ENCODE assay signal across 21 cellular contexts in genomic region chr1:34408011-34408410, GRCh38.
A peak's percentile ranks its signal among the peaks of the same experiment; 100 is the strongest.
DNase-seq lines count a peak whose midpoint lies in the region; ATAC-seq, FAIRE-seq and TF ChIP-seq lines count a peak whose summit lies in the region.
"Had no signal": no experiment of that assay in that cellular context is flagged by ENCODE, and none has a peak within 500 bp of the region (broad histone marks: within the 10 kb centered on the region; RNA-seq: fewer than 3 reads in every experiment).

No MANE protein-coding gene starts in this region.

- no peak for ATAC-seq in GM19452 (IDR thresholded peaks at IDR 0.05; ENCODE audit: unreplicated experiment)
- ATAC-seq: CD8-positive, alpha-beta T cell had no signal

- no peak overlapping the region for H4K5ac ChIP-seq in mesendoderm (ENCODE audit: low read length)

- H3K9me3 ChIP-seq in esophagus muscularis mucosa, result peaks cover 0 to 12% (median 5%) of the 10 kb centered on the region in 4 donors
- H3K9me3 ChIP-seq: Peyer's patch had no signal

- no peak overlapping the region for H3K56ac ChIP-seq in mesendoderm (ENCODE audit: low read length)

- no peak for TF ChIP-seq EP300 in esophagus muscularis mucosa (IDR thresholded peaks at IDR 0.05)

- TF ChIP-seq CTCF in esophagus muscularis mucosa (IDR thresholded peaks at IDR 0.05), result no peak

- no peak overlapping the region for H3K9ac ChIP-seq in mesendoderm (ENCODE audit: low read length)

- no peak overlapping the region for H3K27ac ChIP-seq in esophagus muscularis mucosa (replicated peaks in 1 of 4)
- H3K27ac ChIP-seq in mesendoderm (ENCODE audit: low read depth, low read length), result no peak overlapping the region

- no peak overlapping the region for H2BK120ac ChIP-seq in mesendoderm (ENCODE audit: low read depth, low read length)

- intact Hi-C loops in esophagus muscularis mucosa (cut with DNase I), result no loop called here

- no peak for TF ChIP-seq POLR2A in H54 (IDR thresholded peaks at IDR 0.05; ENCODE audit: low read depth, low read length)
- no peak for TF ChIP-seq POLR2A in esophagus muscularis mucosa (IDR thresholded peaks at IDR 0.05; ENCODE audit: low read depth)

- H3K23ac ChIP-seq in mesendoderm (ENCODE audit: low read length), result no peak overlapping the region

- WGBS in esophagus muscularis mucosa, result 79% methylated on average over 4 of the region's 4 CpGs
- WGBS in mesendoderm (ENCODE audit: extremely low coverage, insufficient coverage, low lambda C conversion rate), result no CpG with 5 or more reads among the region's 4 CpGs

- no peak overlapping the region for H2BK5ac ChIP-seq in mesendoderm (ENCODE audit: low read length)

- H4K8ac ChIP-seq in mesendoderm (ENCODE audit: low read depth, low read length), result no peak overlapping the region

- H3K4me2 ChIP-seq in mesendoderm (ENCODE audit: low read length), result no peak overlapping the region

- peaks cover 0 to 4% (median 0%) of the 10 kb centered on the region in 4 donors for H3K4me1 ChIP-seq in esophagus muscularis mucosa
- H3K4me1 ChIP-seq in mesendoderm (ENCODE audit: control insufficient read depth, low read depth, low read length), result no peaks in the 10 kb centered on the region

- no peak overlapping the region for H3K18ac ChIP-seq in mesendoderm (ENCODE audit: low read length)

- no peak overlapping the region for H2AK5ac ChIP-seq in mesendoderm (ENCODE audit: low read length)

- DNase-seq in AG08395 (ENCODE audit: low spot score) (peak; percentile 58), H54 (ENCODE audit: insufficient read length, low spot score) (no peak), esophagus muscularis mucosa (ENCODE audit: extremely low spot score) (peak; percentile 91), mesendoderm (peak; percentile 42), dedifferentiated amniotic fluid mesenchymal stem cell (ENCODE audit: extremely low spot score) (no peak), dermis blood vessel endothelial cell (no peak)
- DNase-seq in activated CD8-positive, alpha-beta memory T cell treated with anti-CD3 and anti-CD28 coated beads, Interleukin-2, amount 50 U/mL, for 48 hours, result no peak
- DNase-seq: 8988T, DND-41, GF-D8, HCEC 1CT, MV-4-11, NCI-H1436, NCI-H2029 treated with DMSO at 0.1 percent for 48 hours, NCI-H510A, Peyer's patch, SHP77 treated with DMSO at 0.1 percent for 48 hours had no signal

- no peak overlapping the region for H2BK15ac ChIP-seq in mesendoderm (replicated peaks; ENCODE audit: low read depth)

- H3K27me3 ChIP-seq in esophagus muscularis mucosa, result no peaks in the 10 kb centered on the region
- H3K27me3 ChIP-seq in mesendoderm (ENCODE audit: insufficient read depth, low read length, poor library complexity), result no peaks in the 10 kb centered on the region
- H3K27me3 ChIP-seq: Peyer's patch had no signal

- H3K79me2 ChIP-seq in mesendoderm (ENCODE audit: control insufficient read depth, insufficient read depth, low read length), result no peaks in the 10 kb centered on the region

- H3K36me3 ChIP-seq in esophagus muscularis mucosa (no peaks in the 10 kb centered on the region), mesendoderm (ENCODE audit: control insufficient read depth, insufficient read depth, low read length) (no peaks in the 10 kb centered on the region)
- H3K36me3 ChIP-seq: Peyer's patch had no signal

- FAIRE-seq in H54 (lab: Jason Lieb, UNC), result peak; percentile 15
- FAIRE-seq: D721Med, HTR-8/SVneo had no signal

- no peak overlapping the region for H3K4me3 ChIP-seq in esophagus muscularis mucosa
- no peak overlapping the region for H3K4me3 ChIP-seq in mesendoderm (ENCODE audit: low read length)
- H3K4me3 ChIP-seq: Peyer's patch had no signal

- no peaks in the 10 kb centered on the region for H3K79me1 ChIP-seq in mesendoderm (ENCODE audit: low read length)

- H3K4ac ChIP-seq in mesendoderm (ENCODE audit: low read depth, low read length), result no peak overlapping the region

Comparison
In these comparisons a context has a peak if more than half of its experiments do, and no peak if none do; other contexts are left out.
1. DNase-seq: peak in AG08395 (single experiment), esophagus muscularis mucosa (single experiment) and mesendoderm (single experiment); none in H54 (single experiment), dedifferentiated amniotic fluid mesenchymal stem cell (single experiment), activated CD8-positive, alpha-beta memory T cell treated with anti-CD3 and anti-CD28 coated beads, Interleukin-2, amount 50 U/mL, for 48 hours (single experiment) and dermis blood vessel endothelial cell (single experiment).